1 cellular context compared by ENCODE assay signal in the genomic region with DNA sequence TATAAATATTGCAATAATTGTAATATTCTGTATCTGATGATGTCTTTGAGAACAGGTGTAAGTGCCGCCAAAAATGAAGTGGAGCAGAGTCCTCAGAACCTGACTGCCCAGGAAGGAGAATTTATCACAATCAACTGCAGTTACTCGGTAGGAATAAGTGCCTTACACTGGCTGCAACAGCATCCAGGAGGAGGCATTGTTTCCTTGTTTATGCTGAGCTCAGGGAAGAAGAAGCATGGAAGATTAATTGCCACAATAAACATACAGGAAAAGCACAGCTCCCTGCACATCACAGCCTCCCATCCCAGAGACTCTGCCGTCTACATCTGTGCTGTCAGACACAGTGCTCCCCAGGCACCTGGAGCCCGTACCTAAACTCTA.
TF ChIP-seq lines count a peak whose summit lies in the region.

No MANE protein-coding gene starts in this region.

TF ChIP-seq in HepG2, 621 proteins besides CTCF, POLR2A, EP300 and RAD21 (continued from another document):
- TF ChIP-seq SALL1 (CRISPR knock-in tag; IDR thresholded peaks at IDR 0.05) = no peak
- TF ChIP-seq SOX6 (IDR thresholded peaks at IDR 0.05) = no peak
- TF ChIP-seq SOX6 (CRISPR knock-in tag; IDR thresholded peaks at IDR 0.05) = no peak
- TF ChIP-seq, protein P1, sequence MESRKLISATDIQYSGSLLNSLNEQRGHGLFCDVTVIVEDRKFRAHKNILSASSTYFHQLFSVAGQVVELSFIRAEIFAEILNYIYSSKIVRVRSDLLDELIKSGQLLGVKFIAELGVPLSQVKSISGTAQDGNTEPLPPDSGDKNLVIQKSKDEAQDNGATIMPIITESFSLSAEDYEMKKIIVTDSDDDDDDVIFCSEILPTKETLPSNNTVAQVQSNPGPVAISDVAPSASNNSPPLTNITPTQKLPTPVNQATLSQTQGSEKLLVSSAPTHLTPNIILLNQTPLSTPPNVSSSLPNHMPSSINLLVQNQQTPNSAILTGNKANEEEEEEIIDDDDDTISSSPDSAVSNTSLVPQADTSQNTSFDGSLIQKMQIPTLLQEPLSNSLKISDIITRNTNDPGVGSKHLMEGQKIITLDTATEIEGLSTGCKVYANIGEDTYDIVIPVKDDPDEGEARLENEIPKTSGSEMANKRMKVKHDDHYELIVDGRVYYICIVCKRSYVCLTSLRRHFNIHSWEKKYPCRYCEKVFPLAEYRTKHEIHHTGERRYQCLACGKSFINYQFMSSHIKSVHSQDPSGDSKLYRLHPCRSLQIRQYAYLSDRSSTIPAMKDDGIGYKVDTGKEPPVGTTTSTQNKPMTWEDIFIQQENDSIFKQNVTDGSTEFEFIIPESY (CRISPR knock-in tag; IDR thresholded peaks at IDR 0.05) = no peak
- TF ChIP-seq ZNF564 (CRISPR knock-in tag; IDR thresholded peaks at IDR 0.05) = no peak
- TF ChIP-seq JUND (CRISPR knock-in tag; IDR thresholded peaks at IDR 0.05) = no peak
- TF ChIP-seq ZNF615 (CRISPR knock-in tag; IDR thresholded peaks at IDR 0.05; ENCODE audit: borderline replicate concordance) = no peak
- no peak for TF ChIP-seq AHR (CRISPR knock-in tag; IDR thresholded peaks at IDR 0.05)
- TF ChIP-seq HNF4A (CRISPR knock-in tag; IDR thresholded peaks at IDR 0.05) = no peak
